In the genomic region with DNA sequence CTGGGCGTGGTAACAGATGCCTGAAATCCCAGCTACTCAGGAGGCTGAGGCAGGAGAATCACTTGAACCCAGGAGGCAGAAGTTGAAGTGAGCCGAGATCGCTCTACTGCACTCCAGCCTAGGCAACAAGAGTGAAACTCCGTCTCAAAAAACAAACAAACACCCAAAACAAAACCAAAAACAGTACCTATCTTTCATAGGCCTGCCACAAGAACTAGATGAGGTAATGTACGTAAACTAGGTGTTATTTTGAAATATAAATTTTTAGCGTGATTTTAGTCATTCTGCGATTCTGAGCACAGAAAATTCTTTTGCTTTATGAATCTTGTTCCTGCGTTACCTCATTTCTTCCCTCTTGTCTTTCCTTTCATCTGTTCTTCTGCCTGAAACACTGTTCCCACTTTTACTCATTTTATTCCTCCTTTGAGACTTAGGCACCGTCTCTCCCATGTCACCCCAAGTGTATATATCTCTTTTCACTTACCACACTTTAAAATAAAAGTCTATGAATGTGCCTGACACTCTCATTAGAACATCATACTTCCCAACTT, we compare ENCODE assay signal across 17 cellular contexts.
A peak's percentile ranks its signal among the peaks of the same experiment; 100 is the strongest.
DNase-seq lines count a peak whose midpoint lies in the region; ATAC-seq and TF ChIP-seq lines count a peak whose summit lies in the region.
"Had no signal": no experiment of that assay in that cellular context is flagged by ENCODE, and none has a peak within 500 bp of the region (broad histone marks: within the 10 kb centered on the region; RNA-seq: fewer than 3 reads in every experiment).

No MANE protein-coding gene starts in this region.

- H3K27me3 ChIP-seq in sigmoid colon: no peaks in the 10 kb centered on the region
- no peaks in the 10 kb centered on the region for H3K27me3 ChIP-seq in CD8-positive, alpha-beta memory T cell (ENCODE audit: insufficient read depth, low read length, poor library complexity, severe bottlenecking)

- peaks cover 0 to 2% of the 10 kb centered on the region in 2 donors for H3K27me3 Mint-ChIP-seq in CD8-positive, alpha-beta memory T cell
- H3K27me3 Mint-ChIP-seq: CD4-positive, CD25-positive, alpha-beta regulatory T cell had no signal

- TF ChIP-seq POLR2A in sigmoid colon (IDR thresholded peaks at IDR 0.05): no peak

- 76 to 80% methylated on average over 9 of the region's 9 CpGs for WGBS in sigmoid colon, 2 donors

- H3K9me3 ChIP-seq in sigmoid colon: no peaks in the 10 kb centered on the region
- H3K9me3 ChIP-seq in CD8-positive, alpha-beta memory T cell (ENCODE audit: low read length): no peaks in the 10 kb centered on the region

- H3K4me1 Mint-ChIP-seq in CD8-positive, alpha-beta memory T cell: no peaks in the 10 kb centered on the region
- H3K4me1 Mint-ChIP-seq: CD4-positive, CD25-positive, alpha-beta regulatory T cell; T-helper 17 cell had no signal

- H3K36me3 Mint-ChIP-seq in CD8-positive, alpha-beta memory T cell: no peaks in the 10 kb centered on the region
- H3K36me3 Mint-ChIP-seq: CD4-positive, CD25-positive, alpha-beta regulatory T cell had no signal

- DNase-seq in sigmoid colon (no peak), NCI-H2227 (lab: John Stamatoyannopoulos, UW; ENCODE audit: unreplicated experiment) (no peak), NCI-H748 (lab: John Stamatoyannopoulos, UW; ENCODE audit: unreplicated experiment) (no peak)
- DNase-seq in CD8-positive, alpha-beta memory T cell: no peak
- DNase-seq: Calu3; CD4-positive, CD25-positive, alpha-beta regulatory T cell; DMS79; NCI-H1417; NCI-H1930; NCI-H446 treated with DMSO at 0.1 percent for 48 hours; NCI-H774; RPMI8226; SIG-M5; T-helper 17 cell had no signal

- H3K36me3 ChIP-seq in sigmoid colon: no peaks in the 10 kb centered on the region
- H3K36me3 ChIP-seq in CD8-positive, alpha-beta memory T cell (ENCODE audit: insufficient read depth, low read length): no peaks in the 10 kb centered on the region

- intact Hi-C loops in sigmoid colon (cut with DNase I): no loop called here

- no peak overlapping the region for H3K27ac ChIP-seq in sigmoid colon
- H3K27ac ChIP-seq in CD8-positive, alpha-beta memory T cell (ENCODE audit: low read depth, low read length): no peak overlapping the region

- no peak overlapping the region for H3K4me3 ChIP-seq in sigmoid colon
- no peak overlapping the region for H3K4me3 ChIP-seq in CD8-positive, alpha-beta memory T cell (ENCODE audit: low read length)

- no peak overlapping the region for H3K27ac Mint-ChIP-seq in CD8-positive, alpha-beta memory T cell
- H3K27ac Mint-ChIP-seq: CD4-positive, CD25-positive, alpha-beta regulatory T cell; T-helper 17 cell had no signal

- no peak overlapping the region for H3K4me3 Mint-ChIP-seq in CD8-positive, alpha-beta memory T cell
- H3K4me3 Mint-ChIP-seq: CD4-positive, CD25-positive, alpha-beta regulatory T cell; T-helper 17 cell had no signal

- peak; percentile 78 for ATAC-seq in GM18517 (IDR thresholded peaks at IDR 0.05; ENCODE audit: unreplicated experiment)
- ATAC-seq in GM21381 (IDR thresholded peaks at IDR 0.05; ENCODE audit: unreplicated experiment): peak; percentile 69
- peak; percentile 91 for ATAC-seq in HG03280 (IDR thresholded peaks at IDR 0.05; ENCODE audit: unreplicated experiment)
- ATAC-seq: T-helper 17 cell had no signal

- no peak for TF ChIP-seq CTCF in sigmoid colon (IDR thresholded peaks at IDR 0.05)

- H3K9me3 Mint-ChIP-seq in CD8-positive, alpha-beta memory T cell: no peaks in the 10 kb centered on the region

- POLR2A ChIA-PET in CD8-positive, alpha-beta memory T cell (lab: Charles Lee): no interaction called here

- no peak for TF ChIP-seq EP300 in sigmoid colon (IDR thresholded peaks at IDR 0.05)

- CTCF ChIA-PET in CD8-positive, alpha-beta memory T cell (lab: Charles Lee): no interaction called here

- H3K4me1 ChIP-seq in sigmoid colon: peaks cover 0 to 3% (median 0%) of the 10 kb centered on the region in 4 donors
- H3K4me1 ChIP-seq in CD8-positive, alpha-beta memory T cell (ENCODE audit: insufficient read depth, low read length): no peaks in the 10 kb centered on the region
